16 cellular contexts compared by ENCODE assay signal in genomic region chr7:134938141-134938540, GRCh38.
"Had no signal": no experiment of that assay in that cellular context is flagged by ENCODE, and none has a peak within 500 bp of the region (broad histone marks: within the 10 kb centered on the region; RNA-seq: fewer than 3 reads in every experiment).

No MANE protein-coding gene starts in this region.

- H3K4me3 Mint-ChIP-seq: memory B cell; natural killer cell treated with Interleukin-12 subunit alpha and Interleukin-12 subunit beta and Interleukin-15 and Interleukin-18, amount 100 ng/mL, for 72 hours; stimulated activated naive CD8-positive, alpha-beta T cell treated with anti-CD3 and anti-CD28 coated beads, Interleukin-15, Interleukin-2, amounts not matched to agents 100 ng/mL and 50 ng/mL, for 24 hours had no signal

- H3K9me3 Mint-ChIP-seq: natural killer cell treated with Interleukin-12 subunit alpha and Interleukin-12 subunit beta and Interleukin-15 and Interleukin-18, amount 100 ng/mL, for 72 hours; stimulated activated naive CD8-positive, alpha-beta T cell treated with anti-CD3 and anti-CD28 coated beads, Interleukin-15, Interleukin-2, amounts not matched to agents 100 ng/mL and 50 ng/mL, for 24 hours had no signal

- H3K27ac ChIP-seq: left lung, prostate gland, spleen had no signal

- H3K27me3 Mint-ChIP-seq: stimulated activated naive CD8-positive, alpha-beta T cell treated with anti-CD3 and anti-CD28 coated beads, Interleukin-15, Interleukin-2, amounts not matched to agents 100 ng/mL and 50 ng/mL, for 24 hours had no signal

- H3K4me1 ChIP-seq: prostate gland had no signal

- H3K9me3 ChIP-seq: left lung, prostate gland, spleen had no signal

- H3K27me3 ChIP-seq: left lung, spleen had no signal

- ATAC-seq: esophagus mucosa; left lung; natural killer cell treated with Interleukin-12 subunit alpha and Interleukin-12 subunit beta and Interleukin-15 and Interleukin-18, amount 100 ng/mL, for 72 hours; right cardiac atrium had no signal

- H3K27ac Mint-ChIP-seq: memory B cell; natural killer cell treated with Interleukin-12 subunit alpha and Interleukin-12 subunit beta and Interleukin-15 and Interleukin-18, amount 100 ng/mL, for 72 hours; stimulated activated naive CD8-positive, alpha-beta T cell treated with anti-CD3 and anti-CD28 coated beads, Interleukin-15, Interleukin-2, amounts not matched to agents 100 ng/mL and 50 ng/mL, for 24 hours had no signal

- DNase-seq: activated CD4-positive, alpha-beta T cell treated with anti-CD3 and anti-CD28 coated beads, Interleukin-2, amount 50 U/mL, for 4 hours; activated CD4-positive, CD25-positive, alpha-beta regulatory T cell treated with anti-CD3 and anti-CD28 coated beads, Interleukin-2, amount 50 U/mL, for 72 hours; activated naive CD4-positive, alpha-beta T cell treated with anti-CD3 and anti-CD28 coated beads, Interleukin-2, amount 50 U/mL, for 16 hours; hippocampal formation; kidney; left lung; occipital lobe; right cardiac atrium; spleen; T-helper 1 cell; T1000 had no signal

- H3K36me3 Mint-ChIP-seq: natural killer cell treated with Interleukin-12 subunit alpha and Interleukin-12 subunit beta and Interleukin-15 and Interleukin-18, amount 100 ng/mL, for 72 hours had no signal

- H3K4me3 ChIP-seq: left lung, prostate gland, spleen had no signal

- H3K36me3 ChIP-seq: prostate gland, spleen had no signal
